ENCODE assay signal across 1 cellular context in the genomic region with DNA sequence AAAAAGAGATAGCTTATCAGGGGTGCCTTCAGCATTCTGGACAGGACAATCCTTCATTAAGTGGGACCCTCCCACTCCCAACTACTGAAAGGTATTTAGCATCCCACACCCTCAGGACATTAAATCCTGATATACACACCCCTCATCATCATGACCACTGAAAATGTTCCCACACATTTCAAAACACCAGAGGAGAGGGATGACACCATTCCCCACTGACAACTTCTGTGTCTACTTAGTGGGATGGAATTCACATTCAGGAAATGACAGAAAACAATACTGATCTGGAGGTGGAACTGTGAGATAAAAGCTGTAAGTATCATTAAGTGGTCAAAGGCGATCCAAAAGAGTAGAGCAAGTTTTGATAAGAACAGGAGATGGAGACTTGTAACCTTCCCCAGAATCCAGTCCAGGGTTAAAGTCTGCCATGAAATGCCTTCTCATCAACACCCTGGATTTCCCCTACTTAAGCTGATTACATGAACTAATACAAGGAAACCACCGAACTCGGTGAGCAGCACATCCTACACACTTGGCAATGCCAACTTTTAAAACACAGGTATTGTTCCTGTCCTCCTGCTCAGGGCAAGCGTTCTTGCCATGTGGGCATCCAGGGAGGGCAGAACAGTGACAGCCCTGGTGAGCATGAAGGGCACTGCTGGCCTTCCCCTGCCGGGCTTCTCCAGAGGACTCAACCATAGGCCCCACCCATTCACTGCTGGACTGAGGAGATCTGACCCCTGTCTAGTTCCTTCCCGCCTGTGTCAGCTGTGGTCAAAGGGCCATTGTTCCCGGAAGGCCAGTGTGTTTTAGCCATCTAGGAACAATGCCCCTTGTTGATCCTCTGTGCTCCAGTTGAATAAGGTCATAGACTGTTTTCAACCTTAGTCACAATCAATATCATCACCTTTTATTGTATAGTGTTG.
TF ChIP-seq lines count a peak whose summit lies in the region.

No MANE protein-coding gene starts in this region.

TF ChIP-seq in GM12878, 131 proteins besides CTCF, POLR2A, EP300 and RAD21 (continued from another document):
- TF ChIP-seq, protein P1, sequence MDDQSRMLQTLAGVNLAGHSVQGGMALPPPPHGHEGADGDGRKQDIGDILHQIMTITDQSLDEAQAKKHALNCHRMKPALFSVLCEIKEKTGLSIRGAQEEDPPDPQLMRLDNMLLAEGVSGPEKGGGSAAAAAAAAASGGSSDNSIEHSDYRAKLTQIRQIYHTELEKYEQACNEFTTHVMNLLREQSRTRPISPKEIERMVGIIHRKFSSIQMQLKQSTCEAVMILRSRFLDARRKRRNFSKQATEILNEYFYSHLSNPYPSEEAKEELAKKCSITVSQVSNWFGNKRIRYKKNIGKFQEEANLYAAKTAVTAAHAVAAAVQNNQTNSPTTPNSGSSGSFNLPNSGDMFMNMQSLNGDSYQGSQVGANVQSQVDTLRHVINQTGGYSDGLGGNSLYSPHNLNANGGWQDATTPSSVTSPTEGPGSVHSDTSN (IDR thresholded peaks at IDR 0.05; ENCODE audit: insufficient replicate concordance, low read depth, low read length), result no peak
- TF ChIP-seq RB1 (IDR thresholded peaks at IDR 0.05; ENCODE audit: borderline replicate concordance) (no peak), SMARCA5 (IDR thresholded peaks at IDR 0.05) (0 out of 2 replicates have a peak, but pooled peaks have one; percentile 46), FOXM1 (IDR thresholded peaks at IDR 0.05; ENCODE audit: low read depth, low read length) (no peak)
